Comparison of ENCODE assay signal across 9 cellular contexts in the genomic region with DNA sequence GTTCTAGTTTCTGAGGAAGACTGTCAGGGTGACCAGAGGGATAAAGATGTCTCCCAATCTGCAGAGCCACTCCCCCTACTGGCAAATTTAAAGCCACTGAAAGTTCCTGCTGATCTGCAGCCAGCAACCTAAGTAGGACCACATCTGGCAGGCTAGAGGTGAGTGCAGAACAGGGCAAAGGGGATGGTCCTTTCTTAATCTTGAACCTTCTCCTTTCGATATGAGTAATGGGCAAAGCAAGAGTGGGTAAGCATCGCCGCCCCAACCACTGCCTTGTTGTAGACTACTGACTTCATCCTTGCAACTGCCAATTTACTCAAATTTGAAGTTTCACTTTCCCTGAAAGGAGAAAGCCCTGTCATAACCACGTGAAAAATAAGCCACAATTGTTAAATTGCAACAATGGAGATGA. TPM values are rescaled to one million over a fixed set of nuclear protein-coding genes. Genes with fewer than 3 reads are reported as not detected.
A peak's percentile ranks its signal among the peaks of the same experiment; 100 is the strongest.
DNase-seq lines count a peak whose midpoint lies in the region; ATAC-seq, FAIRE-seq and TF ChIP-seq lines count a peak whose summit lies in the region.
"Had no signal": no experiment of that assay in that cellular context is flagged by ENCODE, and none has a peak within 500 bp of the region (broad histone marks: within the 10 kb centered on the region; RNA-seq: fewer than 3 reads in every experiment).

No MANE protein-coding gene starts in this region.

- peak; percentile 100 for ATAC-seq in GM21447 (IDR thresholded peaks at IDR 0.05; ENCODE audit: unreplicated experiment)
- peak; percentile 98 for ATAC-seq in HG03565 (IDR thresholded peaks at IDR 0.05; ENCODE audit: unreplicated experiment)
- ATAC-seq in activated CD8-positive, alpha-beta T cell treated with anti-CD3 and anti-CD28 coated beads, Interleukin-2, amount 10 ng/mL, durations not matched to agents 7 days and 5 days = peak; percentile 82
- no peak for ATAC-seq in naive thymus-derived CD8-positive, alpha-beta T cell

- no peaks in the 10 kb centered on the region for H3K36me3 Mint-ChIP-seq in activated CD8-positive, alpha-beta T cell treated with anti-CD3 and anti-CD28 coated beads, Interleukin-2, amount 10 ng/mL, durations not matched to agents 7 days and 5 days (ENCODE audit: low read depth)
- no peaks in the 10 kb centered on the region for H3K36me3 Mint-ChIP-seq in mesothelial cell of epicardium
- no peaks in the 10 kb centered on the region for H3K36me3 Mint-ChIP-seq in naive thymus-derived CD8-positive, alpha-beta T cell

- TF ChIP-seq CTCF in mesothelial cell of epicardium (IDR thresholded peaks at IDR 0.05; ENCODE audit: unreplicated experiment) = no peak

- H3K4me3 Mint-ChIP-seq in activated CD8-positive, alpha-beta T cell treated with anti-CD3 and anti-CD28 coated beads, Interleukin-2, amount 10 ng/mL, durations not matched to agents 7 days and 5 days = no peak overlapping the region
- H3K4me3 Mint-ChIP-seq in mesothelial cell of epicardium = no peak overlapping the region
- H3K4me3 Mint-ChIP-seq in naive thymus-derived CD8-positive, alpha-beta T cell = no peak overlapping the region
- H3K4me3 Mint-ChIP-seq: neural crest cell had no signal

- TF ChIP-seq POLR2A in GM12892 (IDR thresholded peaks at IDR 0.05; ENCODE audit: low read depth, low read length) = no peak

- H3K4me1 Mint-ChIP-seq in activated CD8-positive, alpha-beta T cell treated with anti-CD3 and anti-CD28 coated beads, Interleukin-2, amount 10 ng/mL, durations not matched to agents 7 days and 5 days (ENCODE audit: low read depth) = peaks cover 13% of the 10 kb centered on the region
- peaks cover 13% of the 10 kb centered on the region for H3K4me1 Mint-ChIP-seq in mesothelial cell of epicardium
- no peaks in the 10 kb centered on the region for H3K4me1 Mint-ChIP-seq in naive thymus-derived CD8-positive, alpha-beta T cell
- H3K4me1 Mint-ChIP-seq: neural crest cell had no signal

- POLR2A ChIA-PET in activated CD8-positive, alpha-beta T cell treated with anti-CD3 and anti-CD28 coated beads, Interleukin-2, amount 10 ng/mL, durations not matched to agents 7 days and 5 days (lab: Charles Lee) = no interaction called here
- POLR2A ChIA-PET in naive thymus-derived CD8-positive, alpha-beta T cell (lab: Charles Lee) = no interaction called here

- peaks cover 2% of the 10 kb centered on the region for H3K27me3 Mint-ChIP-seq in activated CD8-positive, alpha-beta T cell treated with anti-CD3 and anti-CD28 coated beads, Interleukin-2, amount 10 ng/mL, durations not matched to agents 7 days and 5 days (ENCODE audit: low read depth)
- H3K27me3 Mint-ChIP-seq in mesothelial cell of epicardium (ENCODE audit: low read depth) = peaks cover 51% of the 10 kb centered on the region
- H3K27me3 Mint-ChIP-seq in naive thymus-derived CD8-positive, alpha-beta T cell = no peaks in the 10 kb centered on the region

- H3K27ac Mint-ChIP-seq in activated CD8-positive, alpha-beta T cell treated with anti-CD3 and anti-CD28 coated beads, Interleukin-2, amount 10 ng/mL, durations not matched to agents 7 days and 5 days = peak overlapping the region; percentile 14
- no peak overlapping the region for H3K27ac Mint-ChIP-seq in mesothelial cell of epicardium
- no peak overlapping the region for H3K27ac Mint-ChIP-seq in naive thymus-derived CD8-positive, alpha-beta T cell

- CTCF ChIA-PET in activated CD8-positive, alpha-beta T cell treated with anti-CD3 and anti-CD28 coated beads, Interleukin-2, amount 10 ng/mL, durations not matched to agents 7 days and 5 days (lab: Charles Lee) = interaction anchor here (0.7 to 1.9 kb wide), 6 partner anchors 10 to 445 kb away, joined by 3 to 9 read pairs (median 4); no protein-coding TSS in a partner anchor

- no peaks in the 10 kb centered on the region for H3K9me3 Mint-ChIP-seq in activated CD8-positive, alpha-beta T cell treated with anti-CD3 and anti-CD28 coated beads, Interleukin-2, amount 10 ng/mL, durations not matched to agents 7 days and 5 days (ENCODE audit: insufficient read depth)
- H3K9me3 Mint-ChIP-seq in mesothelial cell of epicardium = no peaks in the 10 kb centered on the region
- H3K9me3 Mint-ChIP-seq in naive thymus-derived CD8-positive, alpha-beta T cell = no peaks in the 10 kb centered on the region
- H3K9me3 Mint-ChIP-seq: neural crest cell had no signal

- FAIRE-seq in GM12892 (lab: Jason Lieb, UNC) = peak; percentile 98

- DNase-seq in GM12892 (ENCODE audit: insufficient read length) = peak; percentile 62
- peak; percentile 60 for DNase-seq in activated CD8-positive, alpha-beta T cell treated with anti-CD3 and anti-CD28 coated beads, Interleukin-2, amount 10 ng/mL, durations not matched to agents 7 days and 5 days
- peak; percentile 7 to 61 for DNase-seq in stimulated activated CD4-positive, alpha-beta T cell treated with anti-CD3 and anti-CD28 coated beads, Interleukin-12 subunit alpha, Interleukin-12 subunit beta, amount 100 ng/mL, for 24 hours (ENCODE audit: low read depth in 2 of 2)
- no peak for DNase-seq in mesothelial cell of epicardium (ENCODE audit: low spot score in 2 of 2, unreplicated experiment in 2 of 2)
- no peak for DNase-seq in naive thymus-derived CD8-positive, alpha-beta T cell
- DNase-seq in foreskin melanocyte = no peak

RNA-seq across cellular contexts. Expression of gene SCUBE2, which starts 30.7 kb away (rescaled TPM):
- 0.47 TPM for polyA plus RNA-seq in GM12892 (2012; ENCODE audit: missing spikeins)
- total RNA-seq in activated CD8-positive, alpha-beta T cell treated with anti-CD3 and anti-CD28 coated beads, Interleukin-2, amount 10 ng/mL, durations not matched to agents 7 days and 5 days = under 1 TPM in 1 of 2 experiments, not detected in 1; 0.65 TPM
- total RNA-seq in mesothelial cell of epicardium = 1.1 to 1.7 TPM (median 1.5 TPM) in 3 replicates
- under 1 TPM in 1 of 2 experiments, not detected in 1; 0.96 TPM for total RNA-seq in naive thymus-derived CD8-positive, alpha-beta T cell
- polyA plus RNA-seq in naive thymus-derived CD8-positive, alpha-beta T cell = not detected

RNA-seq across cellular contexts. Expression of gene NRIP3, which starts 56.9 kb away (rescaled TPM):
- polyA plus RNA-seq in GM12892 (2012; ENCODE audit: missing spikeins) = not detected
- under 1 TPM; 0.11 to 0.47 TPM for total RNA-seq in activated CD8-positive, alpha-beta T cell treated with anti-CD3 and anti-CD28 coated beads, Interleukin-2, amount 10 ng/mL, durations not matched to agents 7 days and 5 days
- total RNA-seq in mesothelial cell of epicardium = 1.4 to 1.8 TPM (median 1.5 TPM) in 3 replicates
- under 1 TPM; 0.34 to 0.96 TPM for total RNA-seq in naive thymus-derived CD8-positive, alpha-beta T cell
- polyA plus RNA-seq in naive thymus-derived CD8-positive, alpha-beta T cell = under 1 TPM in 1 of 3 donors, not detected in 2; 0.53 TPM

Comparison
In these comparisons a context has a peak if more than half of its experiments do, and no peak if none do; other contexts are left out.
1. DNase-seq: peak in GM12892 (single experiment), activated CD8-positive, alpha-beta T cell treated with anti-CD3 and anti-CD28 coated beads, Interleukin-2, amount 10 ng/mL, durations not matched to agents 7 days and 5 days (single experiment) and stimulated activated CD4-positive, alpha-beta T cell treated with anti-CD3 and anti-CD28 coated beads, Interleukin-12 subunit alpha, Interleukin-12 subunit beta, amount 100 ng/mL, for 24 hours (2 of 2); none in mesothelial cell of epicardium (0 of 2), naive thymus-derived CD8-positive, alpha-beta T cell (0 of 10) and foreskin melanocyte (single experiment).
2. ATAC-seq: peak in GM21447 (single experiment), HG03565 (single experiment) and activated CD8-positive, alpha-beta T cell treated with anti-CD3 and anti-CD28 coated beads, Interleukin-2, amount 10 ng/mL, durations not matched to agents 7 days and 5 days (single experiment); none in naive thymus-derived CD8-positive, alpha-beta T cell (0 of 2).